Comparison of ENCODE assay signal across 20 cellular contexts in the genomic region with DNA sequence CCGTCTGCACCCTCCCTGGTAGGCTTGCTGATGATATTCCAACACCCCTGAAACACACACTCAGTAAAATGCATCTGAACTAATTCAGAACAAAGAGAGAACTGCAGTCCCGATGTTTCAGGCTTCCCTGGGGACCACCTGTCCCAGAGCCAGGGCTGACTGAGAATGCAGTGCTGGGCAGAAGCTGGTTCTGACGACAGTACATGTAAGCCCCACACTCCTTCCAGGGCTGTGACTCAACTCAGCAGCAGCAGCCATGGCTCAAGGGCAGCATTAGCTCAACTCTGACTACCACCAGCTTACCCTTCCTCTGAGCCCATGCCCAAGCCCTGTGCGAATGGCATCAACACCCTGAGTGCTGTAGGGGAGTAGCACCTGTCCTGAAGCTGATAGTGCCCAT.
"Had no signal": no experiment of that assay in that cellular context is flagged by ENCODE, and none has a peak within 500 bp of the region (broad histone marks: within the 10 kb centered on the region; RNA-seq: fewer than 3 reads in every experiment).

No MANE protein-coding gene starts in this region.

- H3K4me1 Mint-ChIP-seq: activated naive CD4-positive, alpha-beta T cell treated with anti-CD3 and anti-CD28 coated beads, Interleukin-2, amount 50 U/mL, for 24 hours had no signal

- H3K27ac Mint-ChIP-seq: activated CD8-positive, alpha-beta T cell treated with anti-CD3 and anti-CD28 coated beads for 36 hours; activated naive CD4-positive, alpha-beta T cell treated with anti-CD3 and anti-CD28 coated beads, Interleukin-2, amount 50 U/mL, for 24 hours; brain; natural killer cell had no signal

- H3K36me3 ChIP-seq: tibial nerve, WERI-Rb-1 had no signal

- H3K36me3 Mint-ChIP-seq: activated naive CD4-positive, alpha-beta T cell treated with anti-CD3 and anti-CD28 coated beads, Interleukin-2, amount 50 U/mL, for 24 hours; brain; natural killer cell had no signal

- H3K9me3 Mint-ChIP-seq: activated CD8-positive, alpha-beta T cell treated with anti-CD3 and anti-CD28 coated beads for 36 hours; natural killer cell had no signal

- ATAC-seq: activated CD8-positive, alpha-beta T cell treated with anti-CD3 and anti-CD28 coated beads for 36 hours had no signal

- H3K4me1 ChIP-seq: tibial nerve had no signal

- H3K4me3 ChIP-seq: skin epidermis, tibial nerve had no signal

- H3K27me3 ChIP-seq: tibial nerve had no signal

- H3K4me3 Mint-ChIP-seq: activated CD8-positive, alpha-beta T cell treated with anti-CD3 and anti-CD28 coated beads for 36 hours; activated naive CD4-positive, alpha-beta T cell treated with anti-CD3 and anti-CD28 coated beads, Interleukin-2, amount 50 U/mL, for 24 hours; brain; natural killer cell had no signal

- H3K27me3 Mint-ChIP-seq: activated CD8-positive, alpha-beta T cell treated with anti-CD3 and anti-CD28 coated beads for 36 hours had no signal

- H3K9me3 ChIP-seq: tibial nerve had no signal

- DNase-seq: activated CD4-positive, alpha-beta T cell treated with anti-CD3 and anti-CD28 coated beads for 4 hours; activated CD8-positive, alpha-beta memory T cell treated with anti-CD3 and anti-CD28 coated beads, Interleukin-2, amount 50 U/mL, for 4 hours; activated CD8-positive, alpha-beta T cell treated with anti-CD3 and anti-CD28 coated beads for 36 hours; activated effector memory CD4-positive, alpha-beta T cell treated with anti-CD3 and anti-CD28 coated beads, Interleukin-2, amount 50 U/mL, for 16 hours; activated T-cell treated with anti-CD3 and anti-CD28 coated beads, Interleukin-2, amount 50 U/mL, for 48 hours; amygdala; erythroblast; hypothalamus; kidney glomerular epithelial cell; mesendoderm; natural killer cell; posterior cingulate gyrus; stimulated activated CD4-positive, alpha-beta T cell treated with anti-CD3 and anti-CD28 coated beads, Interleukin-15, amount 100 ng/mL, for 24 hours; stimulated activated CD4-positive, alpha-beta T cell treated with anti-CD3 and anti-CD28 coated beads, Interleukin-4, amount 100 ng/mL, for 1 hour; stimulated activated naive CD4-positive, alpha-beta T cell; WERI-Rb-1 had no signal

- H3K27ac ChIP-seq: tibial nerve, WERI-Rb-1 had no signal
